In genomic region chr11:40274017-40274416, GRCh38 we compare ENCODE assay signal across 19 cellular contexts.
DNase-seq lines count a peak whose midpoint lies in the region; ATAC-seq and TF ChIP-seq lines count a peak whose summit lies in the region.
"Had no signal": no experiment of that assay in that cellular context is flagged by ENCODE, and none has a peak within 500 bp of the region (broad histone marks: within the 10 kb centered on the region; RNA-seq: fewer than 3 reads in every experiment).

No MANE protein-coding gene starts in this region.

- no peaks in the 10 kb centered on the region for H3K27me3 ChIP-seq in ascending aorta
- H3K27me3 ChIP-seq in heart right ventricle, result no peaks in the 10 kb centered on the region
- H3K27me3 ChIP-seq: cardiac muscle cell, left lung, pancreas had no signal

- intact Hi-C loops in ascending aorta (cut with DNase I) (no loop called here), heart right ventricle (cut with DNase I) (no loop called here)

- 56 to 62% methylated on average over 3 of the region's 3 CpGs for WGBS in heart right ventricle, 2 donors

- no peaks in the 10 kb centered on the region for H3K9me3 ChIP-seq in ascending aorta
- no peaks in the 10 kb centered on the region for H3K9me3 ChIP-seq in heart right ventricle
- H3K9me3 ChIP-seq: left lung, pancreas had no signal

- in situ Hi-C loops in G401 (cut with HindIII; ENCODE audit: low sequenced_read_pairs), result no loop called here

- H3K27ac ChIP-seq in ascending aorta (no peak overlapping the region), heart right ventricle (no peak overlapping the region)
- H3K27ac ChIP-seq: cardiac muscle cell, left lung had no signal

- no peaks in the 10 kb centered on the region for H3K36me3 ChIP-seq in ascending aorta
- H3K36me3 ChIP-seq in heart right ventricle, result no peaks in the 10 kb centered on the region
- H3K36me3 ChIP-seq: cardiac muscle cell, left lung, pancreas had no signal

- TF ChIP-seq CTCF in fibroblast of pulmonary artery (IDR thresholded peaks at IDR 0.05; ENCODE audit: low read length, missing control alignments) (no peak), ascending aorta (IDR thresholded peaks at IDR 0.05) (no peak), heart right ventricle (IDR thresholded peaks at IDR 0.05) (no peak)

- H3K4me3 ChIP-seq in fibroblast of pulmonary artery (replicated peaks; ENCODE audit: low read depth, low read length) (no peak overlapping the region), ascending aorta (no peak overlapping the region), heart right ventricle (no peak overlapping the region)
- H3K4me3 ChIP-seq: cardiac muscle cell, left lung, pancreas had no signal

- H3K4me1 ChIP-seq in ascending aorta (no peaks in the 10 kb centered on the region), heart right ventricle (no peaks in the 10 kb centered on the region)
- H3K4me1 ChIP-seq: left lung, pancreas had no signal

- ATAC-seq in heart right ventricle, result no peak
- ATAC-seq: HCT116; left lung; stimulated activated effector memory CD8-positive, alpha-beta T cell treated with anti-CD3 and anti-CD28 coated beads, Interleukin-12 subunit alpha, Interleukin-12 subunit beta, amount 100 ng/mL, for 72 hours had no signal

- DNase-seq in COLO829 (ENCODE audit: low spot score), result peak; percentile 30
- peak; percentile 32 for DNase-seq in SW480 (ENCODE audit: low spot score)
- peak; percentile 17 for DNase-seq in fibroblast of pulmonary artery (ENCODE audit: low read depth)
- DNase-seq in stromal cell of bone marrow (ENCODE audit: low read depth), result peak; percentile 63
- no peak for DNase-seq in ascending aorta (ENCODE audit: low spot score in 2 of 2)
- no peak for DNase-seq in heart right ventricle
- DNase-seq in HuH-7.5 (ENCODE audit: low spot score), result no peak
- no peak for DNase-seq in G401 (ENCODE audit: low spot score)
- DNase-seq: activated CD4-positive, alpha-beta T cell treated with anti-CD3 and anti-CD28 coated beads, Interleukin-2, amount 50 U/mL, for 1 hour; activated naive CD4-positive, alpha-beta T cell treated with anti-CD3 and anti-CD28 coated beads, Interleukin-2, amount 10 ng/mL, durations not matched to agents 7 days and 5 days; activated T-cell treated with anti-CD3 and anti-CD28 coated beads for 4 hours; effector CD8-positive, alpha-beta T cell; left lung; NCI-H187 treated with DMSO at 0.1 percent for 48 hours; NCI-H524; pancreas had no signal

Comparison
In these comparisons a context has a peak if more than half of its experiments do, and no peak if none do; other contexts are left out.
1. DNase-seq: peak in COLO829 (single experiment), SW480 (single experiment), fibroblast of pulmonary artery (single experiment) and stromal cell of bone marrow (single experiment); none in ascending aorta (0 of 2), heart right ventricle (0 of 2), HuH-7.5 (single experiment) and G401 (single experiment).